In the genomic region with DNA sequence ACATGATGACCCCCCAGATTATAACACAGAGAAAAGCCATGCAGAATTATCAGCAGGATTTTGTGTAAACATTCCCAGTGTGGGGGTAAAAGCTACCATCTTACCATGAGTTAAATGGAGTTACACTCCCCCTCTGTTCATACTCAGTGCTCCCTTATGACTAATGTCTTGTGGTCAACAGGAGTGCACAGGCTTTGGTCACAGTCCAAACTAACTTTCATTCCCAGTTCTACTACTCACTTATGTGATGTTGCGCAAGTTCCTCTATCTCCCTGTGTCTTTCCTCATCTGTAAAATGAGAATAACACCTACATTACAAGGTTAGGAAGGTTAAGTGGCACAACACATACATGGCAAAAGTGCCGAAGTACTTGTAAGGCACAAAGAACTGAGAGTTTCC, we compare ENCODE assay signal across 14 cellular contexts.
DNase-seq lines count a peak whose midpoint lies in the region; ATAC-seq, FAIRE-seq and TF ChIP-seq lines count a peak whose summit lies in the region.
"Had no signal": no experiment of that assay in that cellular context is flagged by ENCODE, and none has a peak within 500 bp of the region (broad histone marks: within the 10 kb centered on the region; RNA-seq: fewer than 3 reads in every experiment).

No MANE protein-coding gene starts in this region.

- no peak overlapping the region for H3K27ac Mint-ChIP-seq in stimulated activated memory B cell treated with anti-CD40 and anti-IgM and Interleukin-4, amounts not matched to agents 10 μg/mL and 1 μg/mL and 100 μg/mL, for 72 hours

- intact Hi-C loops in left ventricle myocardium inferior (cut with micrococcal nuclease), result no loop called here

- H3K4me3 Mint-ChIP-seq in stimulated activated memory B cell treated with anti-CD40 and anti-IgM and Interleukin-4, amounts not matched to agents 10 μg/mL and 1 μg/mL and 100 μg/mL, for 72 hours, result no peak overlapping the region

- H3K4me3 ChIP-seq in left ventricle myocardium inferior, result no peak overlapping the region
- H3K4me3 ChIP-seq: BLaER1, stomach had no signal

- no peak overlapping the region for H3K27ac ChIP-seq in left ventricle myocardium inferior (replicated peaks)
- H3K27ac ChIP-seq: BLaER1, KMS-11, stomach had no signal

- no peaks in the 10 kb centered on the region for H3K27me3 Mint-ChIP-seq in stimulated activated memory B cell treated with anti-CD40 and anti-IgM and Interleukin-4, amounts not matched to agents 10 μg/mL and 1 μg/mL and 100 μg/mL, for 72 hours

- no peaks in the 10 kb centered on the region for H3K27me3 ChIP-seq in left ventricle myocardium inferior (ENCODE audit: low read depth)
- H3K27me3 ChIP-seq: BLaER1, stomach had no signal

- no peaks in the 10 kb centered on the region for H3K36me3 ChIP-seq in left ventricle myocardium inferior
- H3K36me3 ChIP-seq: BLaER1, stomach had no signal

- H3K4me1 Mint-ChIP-seq in stimulated activated memory B cell treated with anti-CD40 and anti-IgM and Interleukin-4, amounts not matched to agents 10 μg/mL and 1 μg/mL and 100 μg/mL, for 72 hours, result peaks cover 7% of the 10 kb centered on the region

- H3K4me1 ChIP-seq in left ventricle myocardium inferior, result no peaks in the 10 kb centered on the region
- H3K4me1 ChIP-seq: BLaER1, stomach had no signal

- FAIRE-seq in HTR-8/SVneo (lab: Jason Lieb, UNC), result no peak
- FAIRE-seq: endometrium had no signal

- H3K36me3 Mint-ChIP-seq in stimulated activated memory B cell treated with anti-CD40 and anti-IgM and Interleukin-4, amounts not matched to agents 10 μg/mL and 1 μg/mL and 100 μg/mL, for 72 hours, result no peaks in the 10 kb centered on the region

- DNase-seq in ELR (ENCODE audit: low read depth) (peak; percentile 77), HTR-8/SVneo (ENCODE audit: insufficient read length, low spot score) (peak; percentile 2), SKM-1 (lab: John Stamatoyannopoulos, UW; ENCODE audit: unreplicated experiment) (peak; percentile 90), glomerular visceral epithelial cell (ENCODE audit: extremely low spot score) (peak; percentile 63), left ventricle myocardium inferior (no peak), nucleus accumbens (lab: John Stamatoyannopoulos, UW) (no peak), globus pallidus (ENCODE audit: low spot score) (no peak)
- DNase-seq: amniotic stem cell, NCI-H526, stomach had no signal

- no peak for ATAC-seq in stimulated activated memory B cell treated with anti-CD40 and anti-IgM and Interleukin-4, amounts not matched to agents 10 μg/mL and 1 μg/mL and 100 μg/mL, for 72 hours

- peaks cover 4% of the 10 kb centered on the region for H3K9me3 Mint-ChIP-seq in stimulated activated memory B cell treated with anti-CD40 and anti-IgM and Interleukin-4, amounts not matched to agents 10 μg/mL and 1 μg/mL and 100 μg/mL, for 72 hours

- peaks cover 12% of the 10 kb centered on the region for H3K9me3 ChIP-seq in left ventricle myocardium inferior (replicated peaks)
- H3K9me3 ChIP-seq: BLaER1 had no signal

- no peak for TF ChIP-seq CTCF in left ventricle myocardium inferior (IDR thresholded peaks at IDR 0.05; ENCODE audit: borderline replicate concordance)

Comparison
In these comparisons a context has a peak if more than half of its experiments do, and no peak if none do; other contexts are left out.
1. DNase-seq: peak in ELR (single experiment), HTR-8/SVneo (single experiment), SKM-1 (single experiment) and glomerular visceral epithelial cell (single experiment); none in left ventricle myocardium inferior (single experiment), nucleus accumbens (0 of 56) and globus pallidus (single experiment).